10 cellular contexts compared by ENCODE assay signal in genomic region chr1:78688701-78689100, GRCh38. TPM values are rescaled to one million over a fixed set of nuclear protein-coding genes. Genes with fewer than 3 reads are reported as not detected.
DNase-seq lines count a peak whose midpoint lies in the region; FAIRE-seq and TF ChIP-seq lines count a peak whose summit lies in the region.
"Had no signal": no experiment of that assay in that cellular context is flagged by ENCODE, and none has a peak within 500 bp of the region (broad histone marks: within the 10 kb centered on the region; RNA-seq: fewer than 3 reads in every experiment).

No MANE protein-coding gene starts in this region.

- CTCF ChIA-PET in HEK293T (lab: Yijun Ruan, JAX) = no interaction called here

- H3K4me1 ChIP-seq in keratinocyte (ENCODE audit: control insufficient read depth, extremely low read depth, insufficient read depth, low read length) = peaks cover 4% of the 10 kb centered on the region
- H3K4me1 ChIP-seq: vagina had no signal

- no peaks in the 10 kb centered on the region for H3K36me3 ChIP-seq in keratinocyte (ENCODE audit: control insufficient read depth in 2 of 2, extremely low read depth in 1 of 2, insufficient read depth in 2 of 2, low read length in 2 of 2)
- H3K36me3 ChIP-seq: vagina had no signal

- no peak overlapping the region for H2AFZ ChIP-seq in keratinocyte (ENCODE audit: control insufficient read depth, low read length)

- H3K4me2 ChIP-seq in keratinocyte (ENCODE audit: control insufficient read depth, extremely low read depth, insufficient read depth, low read depth, low read length) = no peak overlapping the region

- H3K4me3 ChIP-seq in AG09309 (ENCODE audit: control insufficient read depth, low read depth, low read length) = no peak overlapping the region
- no peak overlapping the region for H3K4me3 ChIP-seq in keratinocyte (ENCODE audit: control insufficient read depth in 2 of 3, extremely low read depth in 1 of 3, insufficient read depth in 2 of 3, low read depth in 1 of 3, low read length in 3 of 3)
- H3K4me3 ChIP-seq: vagina had no signal

- peak; percentile 20 for FAIRE-seq in keratinocyte (lab: Jason Lieb, UNC)

- DNase-seq in AG09309 (ENCODE audit: low read depth) (peak; percentile 67), HEK293T (ENCODE audit: extremely low spot score) (peak; percentile 20), amniotic stem cell (lab: John Stamatoyannopoulos, UW) (peak; percentile 9), keratinocyte (ENCODE audit: low read depth, low spot score) (no peak), posterior vena cava (ENCODE audit: low spot score) (no peak), substantia nigra (lab: John Stamatoyannopoulos, UW) (no peak), NCI-H1092 (lab: John Stamatoyannopoulos, UW) (no peak)
- no peak for DNase-seq in stimulated activated CD4-positive, alpha-beta T cell treated with anti-CD3 and anti-CD28 coated beads, Interleukin-2, amount 100 ng/mL, for 24 hours
- DNase-seq: stimulated activated CD4-positive, alpha-beta T cell treated with anti-CD3 and anti-CD28 coated beads, Interleukin-4, amount 100 ng/mL, for 24 hours had no signal

- no peaks in the 10 kb centered on the region for H4K20me1 ChIP-seq in keratinocyte (ENCODE audit: control insufficient read depth, extremely low read depth, insufficient read depth, low read length)

- H3K9me1 ChIP-seq in keratinocyte (ENCODE audit: control insufficient read depth, extremely low read depth, insufficient read depth, low read length) = no peaks in the 10 kb centered on the region

- H3K79me2 ChIP-seq in keratinocyte (ENCODE audit: control insufficient read depth, insufficient read depth, low read length) = no peaks in the 10 kb centered on the region

- POLR2A ChIA-PET in HEK293T (lab: Yijun Ruan, JAX) = no interaction called here

- no peaks in the 10 kb centered on the region for H3K9me3 ChIP-seq in keratinocyte (ENCODE audit: control insufficient read depth, low read depth, low read length)
- H3K9me3 ChIP-seq: vagina had no signal

- no peak overlapping the region for H3K9ac ChIP-seq in keratinocyte (ENCODE audit: control insufficient read depth, extremely low read depth, insufficient read depth, low read length)

- TF ChIP-seq CTCF in AG09309 (IDR thresholded peaks at IDR 0.05; ENCODE audit: control insufficient read depth, insufficient read depth, low read depth, low read length, missing control alignments) (peak; percentile 46), keratinocyte (optimal IDR thresholded peaks at IDR 0.05 in 1 of 3, IDR thresholded peaks at IDR 0.05 in 1 of 3, conservative IDR thresholded peaks at IDR 0.05 in 1 of 3; ENCODE audit: extremely low read depth in 1 of 3, insufficient read depth in 2 of 3, low read length in 3 of 3) (peak in 1 of 3 experiments; percentile 21)

- H3K27ac ChIP-seq in keratinocyte (ENCODE audit: control insufficient read depth, insufficient read depth, low read length) (no peak overlapping the region), substantia nigra (ENCODE audit: low read depth, low read length, poor library complexity, severe bottlenecking) (no peak overlapping the region)
- H3K27ac ChIP-seq: vagina had no signal

- intact Hi-C loops in posterior vena cava (cut with DNase I) = no loop called here

- H3K27me3 ChIP-seq in keratinocyte (ENCODE audit: control insufficient read depth, extremely low read depth, insufficient read depth, low read length) = no peaks in the 10 kb centered on the region
- H3K27me3 ChIP-seq: vagina had no signal

- dilution Hi-C loops in keratinocyte (cut with MboI; ENCODE audit: extremely low pct_ligation_motif_present, low sequenced_read_pairs) = no loop called here

TF ChIP-seq in HEK293T, 16 proteins besides CTCF, POLR2A, EP300 and RAD21:
- TF ChIP-seq FOXA1 (IDR thresholded peaks at IDR 0.05) = no peak
- no peak for TF ChIP-seq L3MBTL2 (conservative IDR thresholded peaks at IDR 0.05)
- TF ChIP-seq SP1 (IDR thresholded peaks at IDR 0.05) = no peak
- no peak for TF ChIP-seq FOXK2 (IDR thresholded peaks at IDR 0.05)
- no peak for TF ChIP-seq TARDBP (IDR thresholded peaks at IDR 0.05)
- TF ChIP-seq CTBP1 (IDR thresholded peaks at IDR 0.05; ENCODE audit: borderline replicate concordance) = no peak
- no peak for TF ChIP-seq PKNOX1 (IDR thresholded peaks at IDR 0.05)
- no peak for TF ChIP-seq LEF1 (IDR thresholded peaks at IDR 0.05; ENCODE audit: borderline replicate concordance)

RNA-seq across cellular contexts. Expression of gene IFI44, which starts 39.1 kb away (rescaled TPM):
- polyA plus RNA-seq in keratinocyte = 48.5 to 97.0 TPM (median 77.9 TPM) in 3 replicates
- 4.4 TPM for polyA plus RNA-seq in keratinocyte (2011; ENCODE audit: low read depth)
- 23.1 and 42.4 TPM in 2 replicates for polyA plus RNA-seq in keratinocyte (2011; cell fraction: cytosol; rRNA removed)
- 91.2 and 118 TPM in 2 replicates for polyA plus RNA-seq in keratinocyte (2011; cell fraction: nucleus; rRNA removed)
- 3.0 and 44.1 TPM in 2 replicates for polyA plus RNA-seq in keratinocyte (2012; ENCODE audit: low replicate concordance)
- polyA minus RNA-seq in keratinocyte = 7.9 to 49.5 TPM (median 28.1 TPM) in 3 replicates
- 7.7 TPM for polyA minus RNA-seq in keratinocyte (2011; cell fraction: cytosol; rRNA and poly(A)+ RNA removed)
- polyA minus RNA-seq in keratinocyte (2011; cell fraction: nucleus; rRNA and poly(A)+ RNA removed) = 16.6 and 38.8 TPM in 2 replicates
- 10 to 100 TPM; 32.7 to 51.4 TPM for total RNA-seq in posterior vena cava

Comparison
In these comparisons a context has a peak if more than half of its experiments do, and no peak if none do; other contexts are left out.
1. DNase-seq: peak in AG09309 (single experiment), HEK293T (single experiment) and amniotic stem cell (single experiment); none in keratinocyte (single experiment), posterior vena cava (single experiment), substantia nigra (0 of 49), stimulated activated CD4-positive, alpha-beta T cell treated with anti-CD3 and anti-CD28 coated beads, Interleukin-2, amount 100 ng/mL, for 24 hours (0 of 2) and NCI-H1092 (single experiment).